ENCODE assay signal across 22 cellular contexts in the genomic region with DNA sequence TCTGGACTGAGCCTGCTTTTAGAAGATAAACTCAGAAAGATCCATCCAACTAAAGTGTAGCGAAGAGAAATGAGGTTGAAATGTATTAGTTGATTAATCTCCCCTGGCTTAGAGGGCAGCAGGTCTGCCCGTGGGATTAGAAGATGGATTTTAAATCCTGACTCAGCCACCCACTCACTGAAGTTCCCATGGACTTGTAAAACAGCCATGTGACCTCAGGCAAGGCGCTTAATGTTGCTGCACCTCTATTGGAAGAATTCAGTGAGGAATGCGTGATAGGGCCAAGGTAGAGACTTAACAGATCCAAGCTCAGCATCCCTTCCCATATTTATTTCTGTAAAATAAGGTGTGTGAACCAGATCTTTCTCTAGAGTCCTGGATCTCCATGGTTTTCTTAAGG. TPM values are rescaled to one million over a fixed set of nuclear protein-coding genes. Genes with fewer than 3 reads are reported as not detected.
"Had no signal": no experiment of that assay in that cellular context is flagged by ENCODE, and none has a peak within 500 bp of the region (broad histone marks: within the 10 kb centered on the region; RNA-seq: fewer than 3 reads in every experiment).

No MANE protein-coding gene starts in this region.

- H3K36me3 Mint-ChIP-seq: activated naive CD8-positive, alpha-beta T cell treated with anti-CD3 and anti-CD28 coated beads, Interleukin-2, amount 10 ng/mL, durations not matched to agents 7 days and 5 days; immature natural killer cell; naive thymus-derived CD4-positive, alpha-beta T cell; stimulated activated naive B cell treated with anti-CD40 and anti-IgM and Interleukin-4, amounts not matched to agents 10 μg/mL and 1 μg/mL and 100 μg/mL, for 72 hours had no signal

- H3K4me1 ChIP-seq: colonic mucosa, heart right ventricle, upper lobe of right lung had no signal

- H3K27ac Mint-ChIP-seq: activated B cell treated with CpG ODN at 0.5 μM for 24 hours; activated CD4-positive, alpha-beta T cell treated with anti-CD3 and anti-CD28 coated beads, Interleukin-2, amount 10 ng/mL, durations not matched to agents 24 days and 14 days; activated CD8-positive, alpha-beta T cell treated with anti-CD3 and anti-CD28 coated beads for 36 hours; activated naive CD8-positive, alpha-beta T cell treated with anti-CD3 and anti-CD28 coated beads, Interleukin-2, amount 10 ng/mL, durations not matched to agents 7 days and 5 days; activated T-cell treated with anti-CD3 and anti-CD28 coated beads, Interleukin-2, amount 50 U/mL, for 24 hours; activated T-helper 2 cell treated with anti-CD3 and anti-CD28 coated beads, Interferon-gamma antibody, Interleukin-2, Interleukin-4, amounts not matched to agents 10 μg/mL and 5 μg/mL and 100 μg/mL, durations not matched to agents 14 hours and 24 hours and 36 hours; immature natural killer cell; naive thymus-derived CD4-positive, alpha-beta T cell; stimulated activated naive B cell treated with anti-CD40 and anti-IgM and Interleukin-4, amounts not matched to agents 10 μg/mL and 1 μg/mL and 100 μg/mL, for 72 hours; T-helper 2 cell treated with Interferon-gamma antibody and Interleukin-4, amounts not matched to agents 5 μg/mL and 100 μg/mL, for 36 hours had no signal

- H3K9me3 ChIP-seq: colonic mucosa, heart right ventricle, ovary, upper lobe of right lung had no signal

- H3K9me3 Mint-ChIP-seq: activated B cell treated with CpG ODN at 0.5 μM for 24 hours; activated CD4-positive, alpha-beta T cell treated with anti-CD3 and anti-CD28 coated beads, Interleukin-2, amount 10 ng/mL, durations not matched to agents 24 days and 14 days; activated CD8-positive, alpha-beta T cell treated with anti-CD3 and anti-CD28 coated beads for 36 hours; activated naive CD8-positive, alpha-beta T cell treated with anti-CD3 and anti-CD28 coated beads, Interleukin-2, amount 10 ng/mL, durations not matched to agents 7 days and 5 days; activated T-cell treated with anti-CD3 and anti-CD28 coated beads, Interleukin-2, amount 50 U/mL, for 24 hours; activated T-helper 2 cell treated with anti-CD3 and anti-CD28 coated beads, Interferon-gamma antibody, Interleukin-2, Interleukin-4, amounts not matched to agents 10 μg/mL and 5 μg/mL and 100 μg/mL, durations not matched to agents 14 hours and 24 hours and 36 hours; central memory CD8-positive, alpha-beta T cell; immature natural killer cell; naive thymus-derived CD4-positive, alpha-beta T cell; stimulated activated naive B cell treated with anti-CD40 and anti-IgM and Interleukin-4, amounts not matched to agents 10 μg/mL and 1 μg/mL and 100 μg/mL, for 72 hours; T-helper 2 cell treated with Interferon-gamma antibody and Interleukin-4, amounts not matched to agents 5 μg/mL and 100 μg/mL, for 36 hours had no signal

- H3K4me1 Mint-ChIP-seq: activated B cell treated with CpG ODN at 0.5 μM for 24 hours; activated CD4-positive, alpha-beta T cell treated with anti-CD3 and anti-CD28 coated beads, Interleukin-2, amount 10 ng/mL, durations not matched to agents 24 days and 14 days; activated naive CD8-positive, alpha-beta T cell treated with anti-CD3 and anti-CD28 coated beads, Interleukin-2, amount 10 ng/mL, durations not matched to agents 7 days and 5 days; central memory CD8-positive, alpha-beta T cell; immature natural killer cell; naive thymus-derived CD4-positive, alpha-beta T cell; stimulated activated naive B cell treated with anti-CD40 and anti-IgM and Interleukin-4, amounts not matched to agents 10 μg/mL and 1 μg/mL and 100 μg/mL, for 72 hours had no signal

- H3K27ac ChIP-seq: brain microvascular endothelial cell, colonic mucosa, heart right ventricle, ovary, upper lobe of right lung had no signal

- ATAC-seq: activated CD8-positive, alpha-beta T cell treated with anti-CD3 and anti-CD28 coated beads for 36 hours; heart right ventricle; naive thymus-derived CD4-positive, alpha-beta T cell; sciatic nerve; stimulated activated naive B cell treated with anti-CD40 and anti-IgM and Interleukin-4, amounts not matched to agents 10 μg/mL and 1 μg/mL and 100 μg/mL, for 72 hours; upper lobe of right lung had no signal

- FAIRE-seq: TTC549 had no signal

- H3K27me3 ChIP-seq: colonic mucosa, ovary, upper lobe of right lung had no signal

- H3K4me3 Mint-ChIP-seq: activated B cell treated with CpG ODN at 0.5 μM for 24 hours; activated CD4-positive, alpha-beta T cell treated with anti-CD3 and anti-CD28 coated beads, Interleukin-2, amount 10 ng/mL, durations not matched to agents 24 days and 14 days; activated CD8-positive, alpha-beta T cell treated with anti-CD3 and anti-CD28 coated beads for 36 hours; activated naive CD8-positive, alpha-beta T cell treated with anti-CD3 and anti-CD28 coated beads, Interleukin-2, amount 10 ng/mL, durations not matched to agents 7 days and 5 days; activated T-cell treated with anti-CD3 and anti-CD28 coated beads, Interleukin-2, amount 50 U/mL, for 24 hours; central memory CD8-positive, alpha-beta T cell; immature natural killer cell; naive thymus-derived CD4-positive, alpha-beta T cell; stimulated activated naive B cell treated with anti-CD40 and anti-IgM and Interleukin-4, amounts not matched to agents 10 μg/mL and 1 μg/mL and 100 μg/mL, for 72 hours; T-helper 2 cell treated with Interferon-gamma antibody and Interleukin-4, amounts not matched to agents 5 μg/mL and 100 μg/mL, for 36 hours had no signal

- DNase-seq: activated B cell treated with CpG ODN at 0.5 μM for 24 hours; activated CD4-positive, alpha-beta T cell treated with anti-CD3 and anti-CD28 coated beads, Interleukin-2, amount 10 ng/mL, durations not matched to agents 24 days and 14 days; activated CD8-positive, alpha-beta T cell treated with anti-CD3 and anti-CD28 coated beads for 36 hours; activated naive CD4-positive, alpha-beta T cell treated with Interleukin-2 at 50 U/mL for 16 hours; activated naive CD8-positive, alpha-beta T cell treated with anti-CD3 and anti-CD28 coated beads, Interleukin-2, amount 10 ng/mL, durations not matched to agents 7 days and 5 days; activated T-cell treated with anti-CD3 and anti-CD28 coated beads, Interleukin-2, amount 50 U/mL, for 24 hours; brain microvascular endothelial cell; colonic mucosa; erythroblast; heart right ventricle; immature natural killer cell; mesenchymal stem cell; naive thymus-derived CD4-positive, alpha-beta T cell; ovary; stimulated activated naive B cell treated with anti-CD40 and anti-IgM and Interleukin-4, amounts not matched to agents 10 μg/mL and 1 μg/mL and 100 μg/mL, for 72 hours; upper lobe of right lung had no signal

- H3K36me3 ChIP-seq: brain microvascular endothelial cell, colonic mucosa, heart right ventricle, ovary, upper lobe of right lung had no signal

- H3K4me3 ChIP-seq: colonic mucosa, heart right ventricle, ovary, upper lobe of right lung had no signal

RNA-seq across cellular contexts. Expression of a gene that starts 45.1 kb away (rescaled TPM):
- total RNA-seq: activated B cell treated with CpG ODN at 0.5 μM for 24 hours; activated CD4-positive, alpha-beta T cell treated with anti-CD3 and anti-CD28 coated beads, Interleukin-2, amount 10 ng/mL, durations not matched to agents 24 days and 14 days; activated CD8-positive, alpha-beta T cell treated with anti-CD3 and anti-CD28 coated beads for 36 hours; activated naive CD8-positive, alpha-beta T cell treated with anti-CD3 and anti-CD28 coated beads, Interleukin-2, amount 10 ng/mL, durations not matched to agents 7 days and 5 days; activated T-helper 2 cell treated with anti-CD3 and anti-CD28 coated beads, Interferon-gamma antibody, Interleukin-2, Interleukin-4, amounts not matched to agents 10 μg/mL and 5 μg/mL and 100 μg/mL, durations not matched to agents 14 hours and 24 hours and 36 hours; colonic mucosa; heart right ventricle; naive thymus-derived CD4-positive, alpha-beta T cell; ovary; pulmonary artery endothelial cell; sciatic nerve had no signal
- polyA plus RNA-seq: heart right ventricle; immature natural killer cell; naive thymus-derived CD4-positive, alpha-beta T cell; ovary had no signal
